8 cellular contexts compared by ENCODE assay signal in the genomic region with DNA sequence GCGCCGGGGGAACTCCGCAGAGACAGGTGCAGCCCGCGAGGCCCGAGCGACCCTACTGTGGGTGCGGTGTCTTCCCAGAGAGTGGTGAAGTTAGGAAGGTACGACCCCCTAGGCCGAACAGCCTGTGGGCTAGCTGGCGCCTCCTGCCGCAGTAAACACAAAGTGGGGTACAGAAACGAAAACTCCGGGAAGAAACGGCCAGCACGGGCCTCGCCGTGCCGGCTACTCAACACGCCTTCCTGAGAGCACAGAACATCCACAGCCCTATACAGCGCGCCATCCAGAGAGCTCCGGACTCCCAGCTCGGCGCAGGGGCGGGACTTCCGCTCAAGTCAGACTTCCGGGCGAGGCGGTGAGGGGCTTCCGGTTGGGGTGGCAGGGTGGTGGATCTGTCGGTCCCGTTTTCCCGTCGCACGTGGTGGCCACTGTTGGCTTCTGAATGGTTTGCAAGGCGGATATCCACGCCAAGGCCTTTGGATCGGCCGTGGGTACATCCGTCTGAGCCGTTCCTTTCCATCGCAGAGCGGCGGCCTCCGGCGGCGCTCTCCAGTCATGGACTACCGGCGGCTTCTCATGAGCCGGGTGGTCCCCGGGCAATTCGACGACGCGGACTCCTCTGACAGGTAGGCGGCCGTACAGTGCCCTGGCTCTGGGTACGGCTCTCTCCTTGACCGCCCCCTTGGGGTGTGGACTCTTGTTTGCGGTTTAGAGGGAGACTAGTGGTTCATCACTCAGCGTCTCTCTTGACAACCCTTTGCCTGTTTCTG. TPM values are rescaled to one million over a fixed set of nuclear protein-coding genes. Genes with fewer than 3 reads are reported as not detected.
DNase-seq lines count a peak whose midpoint lies in the region; ATAC-seq and TF ChIP-seq lines count a peak whose summit lies in the region.

TSS of gene CAGE1 (minus strand) at position 292 of the 767 bp plus-strand sequence. CDS start 2,569 bp downstream, outside the sequence.
TSS of gene RIOK1 (plus strand) at position 358 of the 767 bp plus-strand sequence. CDS start at position 553, 195 bp downstream.

- no peak for TF ChIP-seq RAD21 in IMR-90 (IDR thresholded peaks at IDR 0.05; ENCODE audit: low read length)

- intact Hi-C loops in IMR-90 (cut with micrococcal nuclease) (loop anchor here (1.0 to 5.0 kb wide), 4 partner anchors 76 to 667 kb away; partner anchors contain the start of genes SNRNP48 and SSR1), OCI-LY7 (cut with micrococcal nuclease; ENCODE audit: unreplicated experiment) (loop anchor here (1.0 to 5.0 kb wide), 5 partner anchors 76 to 802 kb away; partner anchors contain the start of genes BLOC1S5, LY86, SNRNP48 and SSR1)

- H3K79me2 ChIP-seq in OCI-LY7 (ENCODE audit: insufficient read depth, low read depth, low read length) = peaks cover 52% of the 10 kb centered on the region

- peak within 1 kb of the TSS; percentile 37 for H2BK5ac ChIP-seq in IMR-90 (ENCODE audit: low read depth, low read length, poor library complexity, severe bottlenecking)

- no peaks in the 10 kb centered on the region for H3K9me2 ChIP-seq in OCI-LY7 (ENCODE audit: insufficient read depth, low read length)

- H2AK5ac ChIP-seq in IMR-90 (ENCODE audit: low read depth, low read length) = peak within 1 kb of the TSS; percentile 54; the same call in 1 of the 2 replicates

- CTCF ChIA-PET in IMR-90 (lab: Yijun Ruan, JAX) (interaction anchor here (0.8 to 1.5 kb wide), 4 partner anchors 10 to 71 kb away, joined by 3 to 4 read pairs (median 4); no protein-coding TSS in a partner anchor), OCI-LY7 (lab: Charles Lee; ENCODE audit: unreplicated experiment) (interaction anchor here (0.7 kb wide), 1 partner anchor 112 kb away, joined by 3 read pairs; no protein-coding TSS in a partner anchor)

- WGBS in IMR-90 (ENCODE audit: extremely low coverage in 2 of 2, insufficient read length in 1 of 2), 2 experiments = 1% methylated on average over 21 of the region's 62 CpGs; no CpG with 5 or more reads in 1 of the 2 experiments

- ATAC-seq in GM21529 (IDR thresholded peaks at IDR 0.05; ENCODE audit: unreplicated experiment) (peak; percentile 96), IMR-90 (ENCODE audit: low read depth) (peak; percentile 96)

- peak within 1 kb of the TSS; percentile 74 to 89 for H4K8ac ChIP-seq in IMR-90 (ENCODE audit: low read depth in 2 of 2, low read length in 2 of 2)

- peak within 1 kb of the TSS; percentile 8; the same call in 1 of the 2 replicates for H2BK20ac ChIP-seq in IMR-90 (ENCODE audit: low read depth, low read length)

- H3K56ac ChIP-seq in IMR-90 (ENCODE audit: extremely low read depth, insufficient read depth, low read length) = peak within 1 kb of the TSS; percentile 83

- peak within 1 kb of the TSS; percentile 64 for H2BK120ac ChIP-seq in IMR-90 (ENCODE audit: low read depth, low read length)

- no peak within 1 kb of the TSS for H2BK15ac ChIP-seq in IMR-90 (ENCODE audit: low read depth, low read length)

- peak within 1 kb of the TSS; percentile 75 for H3K4ac ChIP-seq in IMR-90 (ENCODE audit: low read depth, low read length)

- H3K4me2 ChIP-seq in IMR-90 (ENCODE audit: low read depth, low read length) = peak within 1 kb of the TSS; percentile 82
- H3K4me2 ChIP-seq in OCI-LY7 (ENCODE audit: low read length) = peak within 1 kb of the TSS; percentile 85

- peak; percentile 78 for TF ChIP-seq POLR2A in IMR-90 (IDR thresholded peaks at IDR 0.05; ENCODE audit: low read depth, low read length)
- peak; percentile 97 for TF ChIP-seq POLR2A in erythroblast (IDR thresholded peaks at IDR 0.05; ENCODE audit: low read length)

- peak within 1 kb of the TSS; percentile 91 for H3K23ac ChIP-seq in IMR-90 (ENCODE audit: low read depth, low read length)

- H3K27me3 ChIP-seq in IMR-90 (ENCODE audit: control insufficient read depth, insufficient read depth, low read length) (no peaks in the 10 kb centered on the region), mucosa of rectum (ENCODE audit: control insufficient read depth in 2 of 2, insufficient read depth in 2 of 2, low read length in 2 of 2) (no peaks in the 10 kb centered on the region)

- in situ Hi-C loops in IMR-90 (cut with MboI; ENCODE audit: low sequenced_read_pairs) = loop anchor here (10.0 kb wide), 1 partner anchor 85 kb away; no protein-coding TSS in a partner anchor

- H3K79me1 ChIP-seq in IMR-90 (ENCODE audit: low read depth in 1 of 2, low read length in 2 of 2) = peaks cover 19 to 29% of the 10 kb centered on the region in 2 experiments

- H3K36me3 ChIP-seq in IMR-90 (ENCODE audit: control insufficient read depth, insufficient read depth, low read length) = no peaks in the 10 kb centered on the region
- peaks cover 37% of the 10 kb centered on the region for H3K36me3 ChIP-seq in OCI-LY7 (ENCODE audit: insufficient read depth, low read length)
- H3K36me3 ChIP-seq in mucosa of rectum (ENCODE audit: control insufficient read depth in 2 of 2, insufficient read depth in 2 of 2, low read length in 2 of 2) = peaks cover 4 to 12% of the 10 kb centered on the region in 2 donors

- H3K18ac ChIP-seq in IMR-90 (ENCODE audit: low read depth, low read length) = 0 out of 2 replicates have a peak within 1 kb of the TSS, but pooled peaks have one; percentile 3

- H3K4me3 ChIP-seq in IMR-90 (ENCODE audit: insufficient read depth, low read depth, low read length) (peak within 1 kb of the TSS; percentile 67), OCI-LY7 (ENCODE audit: low read depth, low read length, poor library complexity, severe bottlenecking) (peak within 1 kb of the TSS; percentile 83), mucosa of rectum (ENCODE audit: low read length in 2 of 2) (peak within 1 kb of the TSS; percentile 96 to 97)

- DNase-seq in DMS153 (lab: John Stamatoyannopoulos, UW) (peak; percentile 72), IMR-90 (peak; percentile 93), OCI-LY7 (ENCODE audit: low spot score) (peak; percentile 94), activated T-cell treated with anti-CD3 and anti-CD28 coated beads for 48 hours (ENCODE audit: low read depth) (peak; percentile 95), erythroblast (lab: John Stamatoyannopoulos, UW) (peak; percentile 97)
- peak; percentile 87 to 93 for DNase-seq in stimulated activated CD8-positive, alpha-beta memory T cell treated with anti-CD3 and anti-CD28 coated beads, Interleukin-4, amount 100 ng/mL, for 4 hours (ENCODE audit: low read depth in 2 of 2, low spot score in 1 of 2)

- TF ChIP-seq CTCF in IMR-90 (conservative IDR thresholded peaks at IDR 0.05; ENCODE audit: low read depth, low read length) (0 out of 2 replicates have a peak, but pooled peaks have one; percentile 1), OCI-LY7 (conservative IDR thresholded peaks at IDR 0.05; ENCODE audit: low read length) (no peak)

- peak within 1 kb of the TSS; percentile 58; the same call in 1 of the 2 replicates for H4K5ac ChIP-seq in IMR-90 (ENCODE audit: low read depth, low read length)

- H3K4me1 ChIP-seq in IMR-90 (ENCODE audit: control insufficient read depth, insufficient read depth, low read length) = no peaks in the 10 kb centered on the region
- H3K4me1 ChIP-seq in OCI-LY7 (ENCODE audit: insufficient read depth, low read length, poor library complexity, severe bottlenecking) = peaks cover 21% of the 10 kb centered on the region
- peaks cover 11 to 18% of the 10 kb centered on the region in 2 donors for H3K4me1 ChIP-seq in mucosa of rectum (ENCODE audit: control insufficient read depth in 2 of 2, insufficient read depth in 2 of 2, low read length in 2 of 2)

- peak within 1 kb of the TSS; percentile 77 for H4K91ac ChIP-seq in IMR-90 (ENCODE audit: insufficient read depth, low read depth, low read length)

- H4K20me1 ChIP-seq in IMR-90 (ENCODE audit: insufficient read depth, low read length) (peaks cover 6% of the 10 kb centered on the region; the same call in 1 of the 2 replicates), OCI-LY7 (ENCODE audit: insufficient read depth, low read length) (peaks cover 15% of the 10 kb centered on the region; the same call in 1 of the 2 replicates)

- BruUV-seq in IMR-90 (replicated peaks; lab: Mats Ljungman, UMichigan) = no TSS peak
- BruUV-seq in OCI-LY7 (replicated peaks; lab: Mats Ljungman, UMichigan) = TSS peak; percentile 69

- peak within 1 kb of the TSS; percentile 97 for H2AK9ac ChIP-seq in IMR-90 (replicated peaks; ENCODE audit: low read depth, low read length, poor library complexity)

- peak within 1 kb of the TSS; percentile 100 for H2AFZ ChIP-seq in IMR-90 (replicated peaks; ENCODE audit: low read length, poor library complexity)
- H2AFZ ChIP-seq in OCI-LY7 (ENCODE audit: low read length) = peak within 1 kb of the TSS; percentile 79

- H3K9me3 ChIP-seq in IMR-90 (ENCODE audit: control insufficient read depth, insufficient read depth, low read length) = no peaks in the 10 kb centered on the region
- no peaks in the 10 kb centered on the region for H3K9me3 ChIP-seq in OCI-LY7 (ENCODE audit: low read length)
- no peaks in the 10 kb centered on the region for H3K9me3 ChIP-seq in mucosa of rectum (ENCODE audit: control insufficient read depth in 2 of 2, low read length in 2 of 2)

- peak within 1 kb of the TSS; percentile 91 for H3K14ac ChIP-seq in IMR-90 (replicated peaks; ENCODE audit: low read depth, low read length)

- dilution Hi-C loops in IMR-90 (cut with HindIII; ENCODE audit: low sequenced_read_pairs, unreplicated experiment) = no loop called here

- no peaks in the 10 kb centered on the region; the same call in 1 of the 2 replicates for H3K9me1 ChIP-seq in IMR-90 (ENCODE audit: insufficient read depth, low read length)

- H3K27ac ChIP-seq in IMR-90 (ENCODE audit: insufficient read depth, low read length) (peak within 1 kb of the TSS; percentile 82), OCI-LY7 (ENCODE audit: low read depth, low read length, poor library complexity, severe bottlenecking) (peak within 1 kb of the TSS; percentile 84), mucosa of rectum (ENCODE audit: low read depth in 2 of 2, low read length in 2 of 2) (peak within 1 kb of the TSS; percentile 97 to 99)

- POLR2A ChIA-PET in IMR-90 (lab: Charles Lee; ENCODE audit: unreplicated experiment) (interaction anchor here (0.5 kb wide), 1 partner anchor 77 kb away, joined by 3 read pairs; no protein-coding TSS in a partner anchor), OCI-LY7 (lab: Charles Lee) (interaction anchor here (0.5 to 2.1 kb wide), 10 partner anchors 12 to 742 kb away, joined by 3 to 9 read pairs (median 4); partner anchors contain the start of gene SSR1)

- peak within 1 kb of the TSS; percentile 92 for H3K9ac ChIP-seq in IMR-90 (ENCODE audit: low read depth, low read length)
- H3K9ac ChIP-seq in mucosa of rectum (ENCODE audit: low read depth in 1 of 2, low read length in 2 of 2) = peak within 1 kb of the TSS; percentile 87 to 97

RNA-seq across cellular contexts. Expression of gene CAGE1, which starts in this region (rescaled TPM):
- total RNA-seq in IMR-90 (2012; rRNA removed) = under 0.01 TPM in 1 of 2 replicates, not detected in the other
- polyA plus RNA-seq in IMR-90 (2012; rRNA removed) = not detected in 2 replicates
- not detected in 2 replicates for polyA plus RNA-seq in IMR-90 (2012; cell fraction: cytosol; rRNA removed)
- polyA plus RNA-seq in IMR-90 (2012; cell fraction: nucleus; rRNA removed; ENCODE audit: low replicate concordance) = not detected in 2 replicates
- total RNA-seq in OCI-LY7 (2014; rRNA removed; shearing (Covaris generic)) = 0.44 and 1.1 TPM in 2 replicates
- total RNA-seq in OCI-LY7 (2022) = 0.27 and 0.55 TPM in 2 replicates

RNA-seq across cellular contexts. Expression of gene RIOK1, which starts in this region (rescaled TPM):
- total RNA-seq in IMR-90 (2012; rRNA removed) = 17.0 and 27.2 TPM in 2 replicates
- polyA plus RNA-seq in IMR-90 (2012; rRNA removed) = 14.2 and 17.8 TPM in 2 replicates
- 5.8 and 10.2 TPM in 2 replicates for polyA plus RNA-seq in IMR-90 (2012; cell fraction: cytosol; rRNA removed)
- polyA plus RNA-seq in IMR-90 (2012; cell fraction: nucleus; rRNA removed; ENCODE audit: low replicate concordance) = 10.8 and 22.4 TPM in 2 replicates
- total RNA-seq in OCI-LY7 (2014; rRNA removed; shearing (Covaris generic)) = 55.0 and 85.0 TPM in 2 replicates
- 35.2 and 43.6 TPM in 2 replicates for total RNA-seq in OCI-LY7 (2022)

Comparison
In these comparisons a context has a peak if more than half of its experiments do, and no peak if none do; other contexts are left out.
1. Peak in every context shown above with its lines: DNase-seq, ATAC-seq, H3K4me3 ChIP-seq and H3K27ac ChIP-seq.